Comparison of ENCODE assay signal across 26 cellular contexts in genomic region chr3:152251916-152252315, GRCh38.
DNase-seq lines count a peak whose midpoint lies in the region; ATAC-seq and TF ChIP-seq lines count a peak whose summit lies in the region.
"Had no signal": no experiment of that assay in that cellular context is flagged by ENCODE, and none has a peak within 500 bp of the region (broad histone marks: within the 10 kb centered on the region; RNA-seq: fewer than 3 reads in every experiment).

No MANE protein-coding gene starts in this region.

- peaks cover 7% of the 10 kb centered on the region; the same call in 1 of the 2 replicates for H3K9me3 ChIP-seq in SK-N-MC (ENCODE audit: low read depth, low read length)
- H3K9me3 ChIP-seq: body of pancreas, heart left ventricle had no signal

- H3K4me3 ChIP-seq in SK-N-MC, result no peak overlapping the region
- H3K4me3 ChIP-seq: body of pancreas, heart left ventricle had no signal

- peak overlapping the region; percentile 29 for H3K27ac ChIP-seq in SK-N-MC
- H3K27ac ChIP-seq: body of pancreas, RWPE1 had no signal

- ATAC-seq in stimulated activated naive CD8-positive, alpha-beta T cell treated with anti-CD3 and anti-CD28 coated beads, Interleukin-15, amount 100 ng/mL, for 72 hours, result no peak
- no peak for ATAC-seq in GM21423 (IDR thresholded peaks at IDR 0.05; ENCODE audit: unreplicated experiment)
- ATAC-seq: body of pancreas, WTC11 had no signal

- no peak overlapping the region for H3K4me3 Mint-ChIP-seq in activated naive CD4-positive, alpha-beta T cell treated with anti-CD3 and anti-CD28 coated beads, Interleukin-2, amount 10 ng/mL, durations not matched to agents 7 days and 5 days
- H3K4me3 Mint-ChIP-seq in dendritic cell treated with granulocyte-macrophage colony-stimulating factor and Interleukin-4, amounts not matched to agents 40 ng/mL and 50 ng/mL, for 4 days, result peak overlapping the region; percentile 37
- H3K4me3 Mint-ChIP-seq in stimulated activated naive CD8-positive, alpha-beta T cell treated with anti-CD3 and anti-CD28 coated beads, Interleukin-15, amount 100 ng/mL, for 72 hours, result peak overlapping the region; percentile 54 to 70
- H3K4me3 Mint-ChIP-seq: activated CD4-positive, alpha-beta memory T cell treated with anti-CD3 and anti-CD28 coated beads, Interleukin-2, amount 10 ng/mL, durations not matched to agents 7 days and 5 days; HFFc6; WTC11 had no signal

- H3K36me3 Mint-ChIP-seq in activated naive CD4-positive, alpha-beta T cell treated with anti-CD3 and anti-CD28 coated beads, Interleukin-2, amount 10 ng/mL, durations not matched to agents 7 days and 5 days, result peaks cover 45% of the 10 kb centered on the region
- H3K36me3 Mint-ChIP-seq in dendritic cell treated with granulocyte-macrophage colony-stimulating factor and Interleukin-4, amounts not matched to agents 40 ng/mL and 50 ng/mL, for 4 days (ENCODE audit: low read depth), result peaks cover 7% of the 10 kb centered on the region
- H3K36me3 Mint-ChIP-seq: WTC11 had no signal

- DNase-seq in activated naive CD4-positive, alpha-beta T cell treated with anti-CD3 and anti-CD28 coated beads, Interleukin-2, amount 10 ng/mL, durations not matched to agents 7 days and 5 days, result no peak
- no peak for DNase-seq in activated naive CD4-positive, alpha-beta T cell treated with Interleukin-2 at 50 U/mL for 16 hours
- no peak for DNase-seq in SK-N-MC (ENCODE audit: low read depth, low spot score)
- no peak for DNase-seq in stimulated activated naive CD8-positive, alpha-beta T cell treated with anti-CD3 and anti-CD28 coated beads, Interleukin-15, amount 100 ng/mL, for 72 hours
- no peak for DNase-seq in GM10266 (ENCODE audit: extremely low spot score)
- no peak for DNase-seq in GM19240 (ENCODE audit: insufficient read length, low spot score)
- DNase-seq: activated CD4-positive, alpha-beta memory T cell treated with anti-CD3 and anti-CD28 coated beads, Interleukin-2, amount 10 ng/mL, durations not matched to agents 7 days and 5 days; activated T-cell treated with anti-CD3 and anti-CD28 coated beads, Interleukin-2, amount 50 U/mL, for 1 hour; body of pancreas; effector CD4-positive, alpha-beta T cell; EL; foreskin fibroblast; heart left ventricle; HFFc6; IMR-90; mammary epithelial cell; NCI-H1105; NCI-H1930; NCI-H2227 treated with DMSO at 0.1 percent for 48 hours; NCI-H748 treated with DMSO at 0.1 percent for 48 hours; occipital lobe; T1000 had no signal

- H3K4me1 Mint-ChIP-seq in activated naive CD4-positive, alpha-beta T cell treated with anti-CD3 and anti-CD28 coated beads, Interleukin-2, amount 10 ng/mL, durations not matched to agents 7 days and 5 days, result peaks cover 62% of the 10 kb centered on the region
- H3K4me1 Mint-ChIP-seq in dendritic cell treated with granulocyte-macrophage colony-stimulating factor and Interleukin-4, amounts not matched to agents 40 ng/mL and 50 ng/mL, for 4 days (ENCODE audit: low read depth), result peaks cover 47% of the 10 kb centered on the region
- peaks cover 61% of the 10 kb centered on the region for H3K4me1 Mint-ChIP-seq in stimulated activated naive CD8-positive, alpha-beta T cell treated with anti-CD3 and anti-CD28 coated beads, Interleukin-15, amount 100 ng/mL, for 72 hours
- H3K4me1 Mint-ChIP-seq: WTC11 had no signal

- intact Hi-C loops in dendritic cell treated with granulocyte-macrophage colony-stimulating factor and Interleukin-4, amounts not matched to agents 40 ng/mL and 50 ng/mL, for 4 days (cut with micrococcal nuclease), result no loop called here

- no peak overlapping the region for H3K9ac ChIP-seq in SK-N-MC (ENCODE audit: insufficient read length)

- peak overlapping the region; percentile 3 for H3K27ac Mint-ChIP-seq in activated naive CD4-positive, alpha-beta T cell treated with anti-CD3 and anti-CD28 coated beads, Interleukin-2, amount 10 ng/mL, durations not matched to agents 7 days and 5 days
- H3K27ac Mint-ChIP-seq in dendritic cell treated with granulocyte-macrophage colony-stimulating factor and Interleukin-4, amounts not matched to agents 40 ng/mL and 50 ng/mL, for 4 days, result peak overlapping the region; percentile 79
- peak overlapping the region in 1 of 2 donors; percentile 75 for H3K27ac Mint-ChIP-seq in stimulated activated naive CD8-positive, alpha-beta T cell treated with anti-CD3 and anti-CD28 coated beads, Interleukin-15, amount 100 ng/mL, for 72 hours
- H3K27ac Mint-ChIP-seq: activated CD4-positive, alpha-beta memory T cell treated with anti-CD3 and anti-CD28 coated beads, Interleukin-2, amount 10 ng/mL, durations not matched to agents 7 days and 5 days; HFFc6; WTC11 had no signal

- CTCF ChIA-PET in activated naive CD4-positive, alpha-beta T cell treated with anti-CD3 and anti-CD28 coated beads, Interleukin-2, amount 10 ng/mL, durations not matched to agents 7 days and 5 days (lab: Charles Lee), result no interaction called here

- peaks cover 3% of the 10 kb centered on the region; the same call in 1 of the 2 replicates for H3K36me3 ChIP-seq in SK-N-MC (ENCODE audit: insufficient read depth, low read length)
- H3K36me3 ChIP-seq: heart left ventricle had no signal

- H3K27me3 Mint-ChIP-seq in activated naive CD4-positive, alpha-beta T cell treated with anti-CD3 and anti-CD28 coated beads, Interleukin-2, amount 10 ng/mL, durations not matched to agents 7 days and 5 days, result no peaks in the 10 kb centered on the region
- H3K27me3 Mint-ChIP-seq in dendritic cell treated with granulocyte-macrophage colony-stimulating factor and Interleukin-4, amounts not matched to agents 40 ng/mL and 50 ng/mL, for 4 days, result no peaks in the 10 kb centered on the region
- H3K27me3 Mint-ChIP-seq in stimulated activated naive CD8-positive, alpha-beta T cell treated with anti-CD3 and anti-CD28 coated beads, Interleukin-15, amount 100 ng/mL, for 72 hours, result no peaks in the 10 kb centered on the region
- H3K27me3 Mint-ChIP-seq: activated CD4-positive, alpha-beta memory T cell treated with anti-CD3 and anti-CD28 coated beads, Interleukin-2, amount 10 ng/mL, durations not matched to agents 7 days and 5 days had no signal

- peaks cover 9% of the 10 kb centered on the region for H3K9me3 Mint-ChIP-seq in activated naive CD4-positive, alpha-beta T cell treated with anti-CD3 and anti-CD28 coated beads, Interleukin-2, amount 10 ng/mL, durations not matched to agents 7 days and 5 days
- no peaks in the 10 kb centered on the region for H3K9me3 Mint-ChIP-seq in dendritic cell treated with granulocyte-macrophage colony-stimulating factor and Interleukin-4, amounts not matched to agents 40 ng/mL and 50 ng/mL, for 4 days
- peaks cover 0 to 5% of the 10 kb centered on the region in 2 donors for H3K9me3 Mint-ChIP-seq in stimulated activated naive CD8-positive, alpha-beta T cell treated with anti-CD3 and anti-CD28 coated beads, Interleukin-15, amount 100 ng/mL, for 72 hours
- H3K9me3 Mint-ChIP-seq: HFFc6 had no signal

- no peak for TF ChIP-seq CTCF in GM10266 (IDR thresholded peaks at IDR 0.05; ENCODE audit: control insufficient read depth, insufficient read depth, low read depth, missing control alignments)
